Comparison of ENCODE assay signal across 1 cellular context in genomic region chr4:135236035-135236434, GRCh38.
TF ChIP-seq lines count a peak whose summit lies in the region.

No MANE protein-coding gene starts in this region.

TF ChIP-seq in SK-N-SH treated with all-trans-retinoic acid at 6 μM for 48 hours, 23 proteins besides CTCF, POLR2A, EP300 and RAD21 (continued from another document):
- TF ChIP-seq POU6F1 (CRISPR knock-in tag; IDR thresholded peaks at IDR 0.05; ENCODE audit: borderline replicate concordance, low read depth) (no peak), ZC3H10 (CRISPR knock-in tag; IDR thresholded peaks at IDR 0.05) (no peak), SNAI2 (CRISPR knock-in tag; IDR thresholded peaks at IDR 0.05) (no peak), CSRNP3 (CRISPR knock-in tag; IDR thresholded peaks at IDR 0.05) (no peak), CREB5 (CRISPR knock-in tag; IDR thresholded peaks at IDR 0.05; ENCODE audit: low read depth) (no peak)
